ENCODE assay signal across 8 cellular contexts in genomic region chr5:172902497-172903472, GRCh38. TPM values are rescaled to one million over a fixed set of nuclear protein-coding genes. Genes with fewer than 3 reads are reported as not detected.
DNase-seq lines count a peak whose midpoint lies in the region; ATAC-seq and TF ChIP-seq lines count a peak whose summit lies in the region.

No MANE protein-coding gene starts in this region.

- peak; percentile 25 for TF ChIP-seq CTCF in GM13976 (IDR thresholded peaks at IDR 0.05; ENCODE audit: borderline replicate concordance, control extremely low read depth, extremely low read depth, insufficient read depth, missing control alignments)
- peak; percentile 67 for TF ChIP-seq CTCF in fibroblast of the aortic adventitia (IDR thresholded peaks at IDR 0.05; ENCODE audit: insufficient read depth, low read length)
- no peak for TF ChIP-seq CTCF in omental fat pad (IDR thresholded peaks at IDR 0.05)

- peak; percentile 49 for ATAC-seq in omental fat pad (ENCODE audit: low FRiP score)
- no peak for ATAC-seq in GM21528 (IDR thresholded peaks at IDR 0.05; ENCODE audit: low FRiP score, unreplicated experiment)
- ATAC-seq in HG02840 (IDR thresholded peaks at IDR 0.05; ENCODE audit: low FRiP score, unreplicated experiment) = no peak
- no peak for ATAC-seq in GM21825 (IDR thresholded peaks at IDR 0.05; ENCODE audit: unreplicated experiment)

- in situ Hi-C loops in GM13976 (cut with MboI; ENCODE audit: low sequenced_read_pairs, unreplicated experiment) = no loop called here

- no peak overlapping the region for H3K4me3 ChIP-seq in fibroblast of the aortic adventitia (ENCODE audit: low read depth, low read length)

- no peak for DNase-seq in GM13976 (ENCODE audit: low spot score)
- peak; percentile 29 for DNase-seq in SK-N-DZ (ENCODE audit: low spot score)
- peak; percentile 89 for DNase-seq in fibroblast of the aortic adventitia (ENCODE audit: low read depth)
- DNase-seq in omental fat pad (ENCODE audit: low spot score) = peak; percentile 77
- DNase-seq in NCI-H187 (lab: John Stamatoyannopoulos, UW) = no peak

RNA-seq across cellular contexts. Expression of gene RPL26L1, which starts 56.4 kb away (rescaled TPM):
- 85.7 and 94.4 TPM in 2 replicates for polyA plus RNA-seq in SK-N-DZ (2014; cell fraction: cytosol; rRNA removed)
- polyA plus RNA-seq in SK-N-DZ (2014; cell fraction: nucleus; rRNA removed) = 57.8 and 73.1 TPM in 2 replicates
- total RNA-seq in fibroblast of the aortic adventitia (ENCODE audit: low replicate concordance) (47.3 and 54.9 TPM in 2 replicates), omental fat pad (10 to 100 TPM; 20.5 to 29.1 (median 26.1) TPM)

Comparison
In these comparisons a context has a peak if more than half of its experiments do, and no peak if none do; other contexts are left out.
1. DNase-seq: peak in SK-N-DZ (single experiment), fibroblast of the aortic adventitia (single experiment) and omental fat pad (single experiment); none in GM13976 (single experiment) and NCI-H187 (0 of 2).
2. CTCF ChIP-seq: peak in GM13976 (single experiment) and fibroblast of the aortic adventitia (single experiment); none in omental fat pad (0 of 3).